Comparison of ENCODE assay signal across 15 cellular contexts in the genomic region with DNA sequence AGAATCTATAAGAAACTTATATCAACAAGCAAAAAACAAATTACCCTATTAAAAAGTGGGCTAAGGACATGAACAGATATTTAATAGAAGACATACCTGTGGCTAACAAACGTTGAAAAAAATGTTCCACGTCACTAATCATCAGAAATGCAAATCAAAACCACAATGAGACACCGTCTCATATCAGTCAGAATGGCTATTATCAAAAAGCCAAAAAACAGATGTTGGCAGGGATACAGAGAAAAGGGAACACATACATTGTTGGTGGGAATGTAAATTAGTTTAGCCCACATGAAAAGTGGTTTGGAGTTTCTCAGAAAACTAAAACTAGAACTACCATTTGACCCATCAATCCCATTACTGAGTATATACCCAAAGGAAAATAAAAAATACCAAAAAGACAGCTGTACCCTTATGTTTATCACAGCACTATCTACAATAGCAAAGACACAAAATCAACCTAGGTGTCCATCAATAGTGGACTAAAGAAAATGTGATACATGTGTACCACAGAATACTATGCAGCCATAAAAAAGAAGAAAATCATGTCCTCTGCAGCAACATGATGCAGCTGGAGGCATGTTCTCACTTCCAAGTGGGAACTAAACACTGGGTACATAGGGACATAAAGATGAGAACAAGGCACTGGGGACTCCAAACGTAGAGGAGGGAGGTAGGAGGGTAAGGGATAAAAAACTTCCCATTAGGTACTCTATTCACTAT.
DNase-seq lines count a peak whose midpoint lies in the region; ATAC-seq and TF ChIP-seq lines count a peak whose summit lies in the region.
"Had no signal": no experiment of that assay in that cellular context is flagged by ENCODE, and none has a peak within 500 bp of the region (broad histone marks: within the 10 kb centered on the region; RNA-seq: fewer than 3 reads in every experiment).

No MANE protein-coding gene starts in this region.

- H3K27ac Mint-ChIP-seq in activated T-helper 17 cell treated with anti-CD3 and anti-CD28 coated beads, Interleukin-2, amount 50 U/mL, for 72 hours = peak overlapping the region; percentile 35
- H3K27ac Mint-ChIP-seq: activated CD4-positive, alpha-beta memory T cell treated with anti-CD3 and anti-CD28 coated beads for 36 hours had no signal

- H3K4me3 ChIP-seq in left lung = no peak overlapping the region
- H3K4me3 ChIP-seq: cardiac muscle cell, gastroesophageal sphincter had no signal

- no peak overlapping the region for H3K4me3 Mint-ChIP-seq in activated T-helper 17 cell treated with anti-CD3 and anti-CD28 coated beads, Interleukin-2, amount 50 U/mL, for 72 hours
- H3K4me3 Mint-ChIP-seq: activated CD4-positive, alpha-beta memory T cell treated with anti-CD3 and anti-CD28 coated beads for 36 hours had no signal

- peaks cover 14% of the 10 kb centered on the region for H3K4me1 Mint-ChIP-seq in activated T-helper 17 cell treated with anti-CD3 and anti-CD28 coated beads, Interleukin-2, amount 50 U/mL, for 72 hours

- peak; percentile 64 for ATAC-seq in GM18502 (IDR thresholded peaks at IDR 0.05; ENCODE audit: poor library complexity, unreplicated experiment)
- ATAC-seq in GM21619 (IDR thresholded peaks at IDR 0.05; ENCODE audit: unreplicated experiment) = peak; percentile 47
- peak; percentile 60 for ATAC-seq in HG03378 (IDR thresholded peaks at IDR 0.05; ENCODE audit: unreplicated experiment)
- ATAC-seq in activated T-helper 17 cell treated with anti-CD3 and anti-CD28 coated beads, Interleukin-2, amount 50 U/mL, for 72 hours (replicated peaks) = no peak
- no peak for ATAC-seq in left lung
- ATAC-seq: gastroesophageal sphincter had no signal

- no peak overlapping the region for H3K27ac ChIP-seq in left lung
- H3K27ac ChIP-seq: cardiac muscle cell, gastroesophageal sphincter had no signal

- no peaks in the 10 kb centered on the region for H3K9me3 Mint-ChIP-seq in activated T-helper 17 cell treated with anti-CD3 and anti-CD28 coated beads, Interleukin-2, amount 50 U/mL, for 72 hours

- DNase-seq in NCI-H1694 (lab: John Stamatoyannopoulos, UW) (no peak), NCI-H187 (lab: John Stamatoyannopoulos, UW) (no peak), left lung (no peak), DMS53 treated with DMSO at 0.1 percent for 48 hours (lab: John Stamatoyannopoulos, UW; ENCODE audit: unreplicated experiment) (no peak)
- DNase-seq: activated CD4-positive, alpha-beta memory T cell treated with anti-CD3 and anti-CD28 coated beads for 36 hours; activated gamma-delta T cell; NCI-H1048; NCI-H226; RPMI8226 had no signal

- intact Hi-C loops in left lung (cut with DNase I) = no loop called here

- no peak for TF ChIP-seq CTCF in left lung (IDR thresholded peaks at IDR 0.05)

- no peaks in the 10 kb centered on the region for H3K9me3 ChIP-seq in left lung
- H3K9me3 ChIP-seq: gastroesophageal sphincter had no signal

- peaks cover 0 to 20% of the 10 kb centered on the region in 2 donors for H3K4me1 ChIP-seq in left lung
- H3K4me1 ChIP-seq: gastroesophageal sphincter had no signal

- H3K27me3 Mint-ChIP-seq in activated T-helper 17 cell treated with anti-CD3 and anti-CD28 coated beads, Interleukin-2, amount 50 U/mL, for 72 hours = no peaks in the 10 kb centered on the region
- H3K27me3 Mint-ChIP-seq: activated CD4-positive, alpha-beta memory T cell treated with anti-CD3 and anti-CD28 coated beads for 36 hours had no signal

- H3K27me3 ChIP-seq in left lung = no peaks in the 10 kb centered on the region
- H3K27me3 ChIP-seq: cardiac muscle cell, gastroesophageal sphincter had no signal

- peaks cover 14% of the 10 kb centered on the region for H3K36me3 Mint-ChIP-seq in activated T-helper 17 cell treated with anti-CD3 and anti-CD28 coated beads, Interleukin-2, amount 50 U/mL, for 72 hours (ENCODE audit: low read depth)

- H3K36me3 ChIP-seq in left lung = no peaks in the 10 kb centered on the region
- H3K36me3 ChIP-seq: cardiac muscle cell, gastroesophageal sphincter had no signal

Comparison
In these comparisons a context has a peak if more than half of its experiments do, and no peak if none do; other contexts are left out.
1. ATAC-seq: peak in GM18502 (single experiment), GM21619 (single experiment) and HG03378 (single experiment); none in activated T-helper 17 cell treated with anti-CD3 and anti-CD28 coated beads, Interleukin-2, amount 50 U/mL, for 72 hours (single experiment) and left lung (single experiment).